ENCODE assay signal across 8 cellular contexts in the genomic region with DNA sequence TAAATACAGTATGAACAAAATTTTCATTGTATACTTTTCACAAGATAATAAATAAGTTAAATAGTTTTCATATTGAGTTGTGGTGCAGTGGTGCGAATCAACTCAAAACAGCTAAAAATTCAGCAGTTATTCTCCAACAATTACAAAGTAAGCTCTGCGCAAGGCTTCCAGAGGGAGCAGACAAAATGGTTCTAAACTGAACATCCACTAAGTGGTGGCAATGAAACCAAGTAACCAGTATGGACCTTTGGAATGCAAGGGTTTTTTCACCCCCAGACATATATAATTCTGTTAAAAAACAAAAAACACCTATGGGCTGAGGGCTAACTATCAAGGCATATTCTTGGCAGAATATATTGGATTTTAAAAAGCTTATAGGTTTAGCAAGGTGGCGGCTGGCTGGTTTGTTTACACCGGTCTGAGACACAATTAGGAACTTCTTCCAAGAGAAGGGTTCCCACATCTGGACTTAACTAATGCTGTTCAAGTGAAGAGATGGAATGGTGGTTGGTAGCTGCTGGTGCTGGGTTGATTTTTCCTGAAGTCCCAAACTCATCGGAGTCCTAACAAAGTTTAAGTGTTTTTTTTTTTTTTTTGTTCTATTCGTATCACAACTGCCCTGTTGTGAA. TPM values are rescaled to one million over a fixed set of nuclear protein-coding genes. Genes with fewer than 3 reads are reported as not detected.
DNase-seq lines count a peak whose midpoint lies in the region; ATAC-seq and TF ChIP-seq lines count a peak whose summit lies in the region.

No MANE protein-coding gene starts in this region.

- peaks cover 43% of the 10 kb centered on the region for H3K4me1 Mint-ChIP-seq in Calu3 (ENCODE audit: low read depth, unreplicated experiment)
- peaks cover 26 to 51% (median 36%) of the 10 kb centered on the region in 7 donors for H3K4me1 Mint-ChIP-seq in naive thymus-derived CD4-positive, alpha-beta T cell

- CTCF ChIA-PET in Calu3 (lab: Charles Lee) (interaction anchor here (0.6 to 1.0 kb wide), 3 partner anchors 55 to 199 kb away, joined by 3 to 4 read pairs (median 3); no protein-coding TSS in a partner anchor), OCI-LY7 (lab: Charles Lee; ENCODE audit: unreplicated experiment) (interaction anchor here (1.8 to 2.7 kb wide), 2 partner anchors 49 to 91 kb away, joined by 4 to 9 read pairs; no protein-coding TSS in a partner anchor), HEK293T (lab: Yijun Ruan, JAX) (interaction anchor here (1.1 kb wide), 2 partner anchors 99 to 294 kb away, joined by 3 read pairs; no protein-coding TSS in a partner anchor)
- CTCF ChIA-PET in naive thymus-derived CD4-positive, alpha-beta T cell (lab: Charles Lee), result interaction anchor here (1.2 to 10.3 kb wide), 6 partner anchors 28 to 248 kb away, joined by 3 to 210 read pairs (median 4); no protein-coding TSS in a partner anchor

- H3K9me3 ChIP-seq in OCI-LY7 (ENCODE audit: low read length) (no peaks in the 10 kb centered on the region), ectodermal cell (ENCODE audit: control insufficient read depth, low read length) (no peaks in the 10 kb centered on the region)
- H3K9me3 ChIP-seq in naive thymus-derived CD4-positive, alpha-beta T cell (ENCODE audit: control insufficient read depth in 2 of 3, low read length in 3 of 3), result no peaks in the 10 kb centered on the region

- no TSS peak for BruUV-seq in Calu3 (replicated peaks; lab: Mats Ljungman, UMichigan)
- BruUV-seq in OCI-LY7 (replicated peaks; lab: Mats Ljungman, UMichigan), result no TSS peak

- peaks cover 44% of the 10 kb centered on the region for H3K36me3 ChIP-seq in OCI-LY7 (ENCODE audit: insufficient read depth, low read length)
- peaks cover 3% of the 10 kb centered on the region for H3K36me3 ChIP-seq in ectodermal cell (ENCODE audit: control insufficient read depth, insufficient read depth, low read length)
- peaks cover 30 to 51% (median 36%) of the 10 kb centered on the region in 3 experiments for H3K36me3 ChIP-seq in naive thymus-derived CD4-positive, alpha-beta T cell (ENCODE audit: control insufficient read depth in 2 of 3, insufficient read depth in 3 of 3, low read length in 3 of 3)

- intact Hi-C loops in Calu3 (cut with micrococcal nuclease; ENCODE audit: unreplicated experiment) (loop anchor here (5.0 kb wide), 2 partner anchors 41 to 56 kb away; no protein-coding TSS in a partner anchor), OCI-LY7 (cut with micrococcal nuclease; ENCODE audit: unreplicated experiment) (no loop called here)
- intact Hi-C loops in naive thymus-derived CD4-positive, alpha-beta T cell (cut with micrococcal nuclease), result loop anchor here (10.0 kb wide), 3 partner anchors 369 to 859 kb away; partner anchors contain the start of gene COX7A2L (in 1 of the 2)

- H3K9me2 ChIP-seq in OCI-LY7 (ENCODE audit: insufficient read depth, low read length), result no peaks in the 10 kb centered on the region

- H3K9me3 Mint-ChIP-seq in Calu3 (ENCODE audit: low read depth, unreplicated experiment), result no peaks in the 10 kb centered on the region
- peaks cover 0 to 37% (median 0%) of the 10 kb centered on the region in 11 donors for H3K9me3 Mint-ChIP-seq in naive thymus-derived CD4-positive, alpha-beta T cell

- H3K27ac ChIP-seq in OCI-LY7 (ENCODE audit: low read depth, low read length, poor library complexity, severe bottlenecking) (peak overlapping the region; percentile 80), ectodermal cell (ENCODE audit: insufficient read depth, low read depth, low read length, poor library complexity, severe bottlenecking) (peak overlapping the region; percentile 16)
- H3K27ac ChIP-seq in naive thymus-derived CD4-positive, alpha-beta T cell (ENCODE audit: low read depth, low read length), result peak overlapping the region; percentile 97

- H3K4me2 ChIP-seq in OCI-LY7 (ENCODE audit: low read length), result peak overlapping the region; percentile 88

- ATAC-seq in naive thymus-derived CD4-positive, alpha-beta T cell, result no peak
- no peak for ATAC-seq in GM18861 (IDR thresholded peaks at IDR 0.05; ENCODE audit: unreplicated experiment)

- H3K4me1 ChIP-seq in OCI-LY7 (ENCODE audit: insufficient read depth, low read length, poor library complexity, severe bottlenecking) (peaks cover 71% of the 10 kb centered on the region), ectodermal cell (ENCODE audit: control insufficient read depth, insufficient read depth, low read length) (peaks cover 48% of the 10 kb centered on the region)
- H3K4me1 ChIP-seq in naive thymus-derived CD4-positive, alpha-beta T cell (ENCODE audit: control insufficient read depth in 2 of 2, insufficient read depth in 2 of 2, low read length in 2 of 2), result peaks cover 17% of the 10 kb centered on the region in 2 donors

- H3K36me3 Mint-ChIP-seq in Calu3 (ENCODE audit: insufficient read depth, unreplicated experiment), result peaks cover 95% of the 10 kb centered on the region
- H3K36me3 Mint-ChIP-seq in naive thymus-derived CD4-positive, alpha-beta T cell, result peaks cover 4 to 46% (median 34%) of the 10 kb centered on the region in 5 donors

- WGBS in ectodermal cell, 2 experiments, result 45 to 48% methylated on average over 3 to 5 of the region's 6 CpGs

- no peak for DNase-seq in Calu3
- DNase-seq in OCI-LY7 (ENCODE audit: low spot score), result no peak
- peak in 4 of 9 donors; percentile 31 to 41 (median 38) for DNase-seq in naive thymus-derived CD4-positive, alpha-beta T cell
- DNase-seq in kidney glomerular epithelial cell (lab: John Stamatoyannopoulos, UW), result no peak
- no peak for DNase-seq in retina
- no peak for DNase-seq in HEK293T (ENCODE audit: extremely low spot score)

- TF ChIP-seq CTCF in Calu3 (IDR thresholded peaks at IDR 0.05; ENCODE audit: unreplicated experiment) (no peak), OCI-LY7 (conservative IDR thresholded peaks at IDR 0.05; ENCODE audit: low read length) (no peak)

- H3K27me3 Mint-ChIP-seq in Calu3 (ENCODE audit: unreplicated experiment), result no peaks in the 10 kb centered on the region
- peaks cover 0 to 4% (median 0%) of the 10 kb centered on the region in 5 donors for H3K27me3 Mint-ChIP-seq in naive thymus-derived CD4-positive, alpha-beta T cell

- no peaks in the 10 kb centered on the region for H3K27me3 ChIP-seq in ectodermal cell (ENCODE audit: control insufficient read depth, insufficient read depth, low read length, poor library complexity, severe bottlenecking)
- H3K27me3 ChIP-seq in naive thymus-derived CD4-positive, alpha-beta T cell (ENCODE audit: control insufficient read depth in 2 of 2, insufficient read depth in 2 of 2, low read length in 2 of 2), result no peaks in the 10 kb centered on the region

- H2AFZ ChIP-seq in OCI-LY7 (ENCODE audit: low read length), result no peak overlapping the region

- peaks cover 14% of the 10 kb centered on the region for H4K20me1 ChIP-seq in OCI-LY7 (ENCODE audit: insufficient read depth, low read length)

- POLR2A ChIA-PET in OCI-LY7 (lab: Charles Lee) (interaction anchor here (0.6 to 1.3 kb wide), 5 partner anchors 31 to 1396 kb away, joined by 3 to 10 read pairs (median 3); no protein-coding TSS in a partner anchor), HEK293T (lab: Yijun Ruan, JAX) (no interaction called here)
- POLR2A ChIA-PET in naive thymus-derived CD4-positive, alpha-beta T cell (lab: Charles Lee), result interaction anchor here (0.6 to 25.8 kb wide), 12 partner anchors 9 to 1000 kb away, joined by 3 to 1899 read pairs (median 7); no protein-coding TSS in a partner anchor

- peaks cover 50% of the 10 kb centered on the region for H3K79me2 ChIP-seq in OCI-LY7 (ENCODE audit: insufficient read depth, low read depth, low read length)

- peak overlapping the region; percentile 84 for H3K27ac Mint-ChIP-seq in Calu3 (ENCODE audit: unreplicated experiment)
- H3K27ac Mint-ChIP-seq in naive thymus-derived CD4-positive, alpha-beta T cell, result peak overlapping the region; percentile 90 to 99 (median 98)

- H3K4me3 ChIP-seq in OCI-LY7 (ENCODE audit: low read depth, low read length, poor library complexity, severe bottlenecking), result peak overlapping the region; percentile 89
- peak overlapping the region; percentile 82 for H3K4me3 ChIP-seq in ectodermal cell (ENCODE audit: insufficient read depth, low read depth, low read length)
- H3K4me3 ChIP-seq in naive thymus-derived CD4-positive, alpha-beta T cell (ENCODE audit: low read length), result peak overlapping the region; percentile 87

- H3K4me3 Mint-ChIP-seq in Calu3 (ENCODE audit: low read depth, unreplicated experiment), result peak overlapping the region; percentile 98
- H3K4me3 Mint-ChIP-seq in naive thymus-derived CD4-positive, alpha-beta T cell, result peak overlapping the region; percentile 84 to 99 (median 97)

TF ChIP-seq in HEK293T, 16 proteins besides CTCF, POLR2A, EP300 and RAD21:
- TF ChIP-seq ARNT (IDR thresholded peaks at IDR 0.05) (no peak), ELF4 (IDR thresholded peaks at IDR 0.05) (no peak), SP1 (IDR thresholded peaks at IDR 0.05) (no peak), CTBP1 (IDR thresholded peaks at IDR 0.05; ENCODE audit: borderline replicate concordance) (no peak), HDGF (IDR thresholded peaks at IDR 0.05; ENCODE audit: borderline replicate concordance) (no peak), BHLHE40 (IDR thresholded peaks at IDR 0.05; ENCODE audit: borderline replicate concordance) (no peak), LEF1 (IDR thresholded peaks at IDR 0.05; ENCODE audit: borderline replicate concordance) (no peak)
TF ChIP-seq in HEK293T: peak in this region for 0.

RNA-seq across cellular contexts. Expression of gene ZFP36L2, which starts 2.9 kb away (rescaled TPM):
- 90.7 and 120 TPM in 2 replicates for total RNA-seq in Calu3 (2022)
- total RNA-seq in OCI-LY7 (2014; rRNA removed; shearing (Covaris generic)), result 6.8 and 7.0 TPM in 2 replicates
- total RNA-seq in OCI-LY7 (2022), result 37.2 and 43.8 TPM in 2 replicates
- 24.7 TPM for polyA plus RNA-seq in ectodermal cell (2013, experiment 1 of 4)
- polyA plus RNA-seq in ectodermal cell (2013, experiment 2 of 4), result 28.7 TPM
- polyA plus RNA-seq in ectodermal cell (2013, experiment 3 of 4), result 28.9 TPM
- polyA plus RNA-seq in ectodermal cell (2013, experiment 4 of 4), result 28.0 TPM
- total RNA-seq in naive thymus-derived CD4-positive, alpha-beta T cell, result 100 to 1,000 TPM; 231 to 747 (median 389) TPM
- polyA plus RNA-seq in naive thymus-derived CD4-positive, alpha-beta T cell, result 100 to 1,000 TPM; 252 to 411 TPM

Comparison
In these comparisons a context has a peak if more than half of its experiments do, and no peak if none do; other contexts are left out.
1. H3K27ac ChIP-seq: peak in every context shown above with its lines; median percentile 97 in naive thymus-derived CD4-positive, alpha-beta T cell; 80 in OCI-LY7; 16 in ectodermal cell.